In the genomic region with DNA sequence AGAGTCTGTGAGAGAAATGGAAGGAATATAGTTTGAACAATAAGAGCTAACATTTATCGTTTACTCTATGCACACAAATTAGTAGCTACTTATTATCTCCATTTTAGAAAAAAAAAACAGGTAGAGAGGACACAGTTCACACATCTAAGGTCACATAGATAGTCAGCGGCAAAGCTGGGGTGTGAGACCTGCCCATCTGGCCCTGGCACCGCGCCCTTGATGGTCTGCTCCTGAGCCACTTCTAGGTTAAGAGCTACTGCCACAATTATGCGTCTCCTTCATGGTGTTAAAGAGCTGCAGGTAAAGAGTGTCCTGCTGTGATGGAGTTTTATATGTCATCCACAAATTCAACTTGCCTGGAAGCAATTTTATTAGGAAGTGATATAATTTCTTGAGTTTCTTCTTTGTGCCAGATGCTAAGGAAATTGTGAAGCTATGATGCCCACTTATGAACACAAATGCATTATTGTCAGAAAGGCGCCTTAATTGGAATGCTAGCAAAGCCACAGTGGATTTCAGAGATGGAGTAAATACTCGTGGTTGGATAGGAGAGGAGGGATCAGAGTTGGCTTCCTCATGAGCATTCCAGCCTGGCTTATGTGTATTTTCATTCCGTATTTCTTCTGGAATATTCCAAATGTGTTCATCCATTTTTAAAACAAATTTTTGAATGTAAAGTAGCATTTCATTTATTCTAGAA, we compare ENCODE assay signal across 23 cellular contexts. TPM values are rescaled to one million over a fixed set of nuclear protein-coding genes. Genes with fewer than 3 reads are reported as not detected.
DNase-seq lines count a peak whose midpoint lies in the region; ATAC-seq and TF ChIP-seq lines count a peak whose summit lies in the region.
"Had no signal": no experiment of that assay in that cellular context is flagged by ENCODE, and none has a peak within 500 bp of the region (broad histone marks: within the 10 kb centered on the region; RNA-seq: fewer than 3 reads in every experiment).

No MANE protein-coding gene starts in this region.

- no peak overlapping the region for H3K4me3 ChIP-seq in AG10803 (ENCODE audit: low read length)
- H3K4me3 ChIP-seq: BLaER1 treated with 17β-estradiol and CSF1 and Interleukin-3, amounts not matched to agents 10 nM and 100 nM; MG63 had no signal

- in situ Hi-C loops in SK-MEL-5 (cut with HindIII; ENCODE audit: low pct_unique_long_range_greater_than_20kb, low sequenced_read_pairs): no loop called here

- TF ChIP-seq CTCF in AG10803 (conservative IDR thresholded peaks at IDR 0.05; ENCODE audit: low read length): no peak

- DNase-seq in NCI-H1105 treated with DMSO at 0.1 percent for 48 hours (lab: John Stamatoyannopoulos, UW) (peak; percentile 14), NCI-H1105 (lab: John Stamatoyannopoulos, UW) (no peak), AG10803 (ENCODE audit: low read depth) (peak; percentile 27), SK-MEL-5 (ENCODE audit: low read depth, low spot score) (peak; percentile 13), left lobe of liver (ENCODE audit: low spot score) (peak; percentile 14), SHP77 (lab: John Stamatoyannopoulos, UW) (no peak), DMS114 treated with DMSO at 0.1 percent for 48 hours (lab: John Stamatoyannopoulos, UW; ENCODE audit: unreplicated experiment) (no peak)
- DNase-seq: GDM1, GOT3, Kasumi-1, MG63, NCI-H1092, NCI-H1694 treated with DMSO at 0.1 percent for 48 hours, NCI-H446, NCI-H526 treated with DMSO at 0.1 percent for 48 hours, SIG-M5 had no signal

- ATAC-seq in left lobe of liver (no peak), HG03457 (IDR thresholded peaks at IDR 0.05; ENCODE audit: unreplicated experiment) (no peak)
- ATAC-seq: CD8-positive, alpha-beta T cell; HCT116 had no signal

RNA-seq across cellular contexts. Expression of a gene that starts 21.3 kb away (rescaled TPM):
- not detected in 2 replicates for total RNA-seq in SK-MEL-5 (2014; rRNA removed; shearing (Covaris generic))
- polyA plus RNA-seq in SK-MEL-5 (2015; cell fraction: cytosol; rRNA removed): not detected in 2 replicates
- not detected in 2 replicates for polyA plus RNA-seq in SK-MEL-5 (2015; cell fraction: nucleus; rRNA removed)
- total RNA-seq in left lobe of liver: not detected
- total RNA-seq: A172; CD8-positive, alpha-beta T cell; Daoy; RPMI7951 had no signal

RNA-seq across cellular contexts. Expression of a gene that starts 47.0 kb away (rescaled TPM):
- 0.05 TPM in 1 of 2 replicates, not detected in the other for total RNA-seq in SK-MEL-5 (2014; rRNA removed; shearing (Covaris generic))
- polyA plus RNA-seq in SK-MEL-5 (2015; cell fraction: cytosol; rRNA removed): 0.04 and 0.16 TPM in 2 replicates
- not detected in 2 replicates for polyA plus RNA-seq in SK-MEL-5 (2015; cell fraction: nucleus; rRNA removed)
- 0.18 TPM for total RNA-seq in left lobe of liver
- total RNA-seq: A172, Daoy, RPMI7951 had no signal

Comparison
In these comparisons a context has a peak if more than half of its experiments do, and no peak if none do; other contexts are left out.
1. DNase-seq: peak in NCI-H1105 treated with DMSO at 0.1 percent for 48 hours (single experiment), AG10803 (single experiment), SK-MEL-5 (single experiment) and left lobe of liver (single experiment); none in NCI-H1105 (single experiment), SHP77 (0 of 2) and DMS114 treated with DMSO at 0.1 percent for 48 hours (single experiment).